ENCODE assay signal across 24 cellular contexts in genomic region chr17:27449541-27449940, GRCh38.
"Had no signal": no experiment of that assay in that cellular context is flagged by ENCODE, and none has a peak within 500 bp of the region (broad histone marks: within the 10 kb centered on the region; RNA-seq: fewer than 3 reads in every experiment).

No MANE protein-coding gene starts in this region.

- H3K9me3 Mint-ChIP-seq: activated naive CD4-positive, alpha-beta T cell treated with anti-CD3 and anti-CD28 coated beads, Interleukin-2, amount 50 U/mL, for 24 hours; activated T-helper 1 cell treated with anti-CD3 and anti-CD28 coated beads, Interleukin-12 subunit alpha, Interleukin-12 subunit beta, Interleukin-2, Interleukin-4 antibody, amounts not matched to agents 30 ng/mL and 10 ng/mL and 1 ng/mL, durations not matched to agents 14 hours and 24 hours and 36 hours; central memory CD8-positive, alpha-beta T cell; effector memory CD8-positive, alpha-beta T cell; memory B cell; nephron progenitor cell; stimulated activated memory B cell treated with anti-CD40 and anti-IgM and Interleukin-4, amounts not matched to agents 10 μg/mL and 1 μg/mL and 100 μg/mL, for 72 hours had no signal

- DNase-seq: activated CD4-positive, alpha-beta T cell treated with anti-CD3 and anti-CD28 coated beads for 1 hour; activated CD4-positive, alpha-beta T cell treated with anti-CD3 and anti-CD28 coated beads, Interleukin-2, amount 50 U/mL, for 1 hour; activated CD8-positive, alpha-beta T cell treated with anti-CD3 and anti-CD28 coated beads, Interleukin-2, amount 10 ng/mL, durations not matched to agents 7 days and 5 days; activated gamma-delta T cell; brain microvascular endothelial cell; effector memory CD8-positive, alpha-beta T cell; heart left ventricle; left colon; mucosa of descending colon; nephron progenitor cell; sigmoid colon; stimulated activated CD4-positive, alpha-beta T cell treated with anti-CD3 and anti-CD28 coated beads, Interleukin-15, amount 100 ng/mL, for 24 hours; upper lobe of left lung had no signal

- H3K27me3 ChIP-seq: brain microvascular endothelial cell, dorsolateral prefrontal cortex, gastroesophageal sphincter, heart left ventricle, sigmoid colon, upper lobe of left lung had no signal

- H3K4me1 Mint-ChIP-seq: activated naive CD4-positive, alpha-beta T cell treated with anti-CD3 and anti-CD28 coated beads, Interleukin-2, amount 50 U/mL, for 24 hours; central memory CD8-positive, alpha-beta T cell had no signal

- ATAC-seq: activated CD8-positive, alpha-beta T cell treated with anti-CD3 and anti-CD28 coated beads, Interleukin-2, amount 10 ng/mL, durations not matched to agents 7 days and 5 days; effector memory CD8-positive, alpha-beta T cell; gastroesophageal sphincter; heart left ventricle; left colon; mucosa of descending colon; stimulated activated memory B cell treated with anti-CD40 and anti-IgM and Interleukin-4, amounts not matched to agents 10 μg/mL and 1 μg/mL and 100 μg/mL, for 72 hours had no signal

- H3K36me3 ChIP-seq: brain microvascular endothelial cell, gastroesophageal sphincter, heart left ventricle, sigmoid colon, thoracic aorta, upper lobe of left lung had no signal

- H3K4me3 Mint-ChIP-seq: activated CD8-positive, alpha-beta T cell treated with anti-CD3 and anti-CD28 coated beads, Interleukin-2, amount 10 ng/mL, durations not matched to agents 7 days and 5 days; activated naive CD4-positive, alpha-beta T cell treated with anti-CD3 and anti-CD28 coated beads, Interleukin-2, amount 50 U/mL, for 24 hours; activated T-helper 1 cell treated with anti-CD3 and anti-CD28 coated beads, Interleukin-12 subunit alpha, Interleukin-12 subunit beta, Interleukin-2, Interleukin-4 antibody, amounts not matched to agents 30 ng/mL and 10 ng/mL and 1 ng/mL, durations not matched to agents 14 hours and 24 hours and 36 hours; central memory CD8-positive, alpha-beta T cell; effector memory CD8-positive, alpha-beta T cell; memory B cell; nephron progenitor cell; stimulated activated memory B cell treated with anti-CD40 and anti-IgM and Interleukin-4, amounts not matched to agents 10 μg/mL and 1 μg/mL and 100 μg/mL, for 72 hours had no signal

- FAIRE-seq: colon, keratinocyte had no signal

- H3K27ac Mint-ChIP-seq: activated CD8-positive, alpha-beta T cell treated with anti-CD3 and anti-CD28 coated beads, Interleukin-2, amount 10 ng/mL, durations not matched to agents 7 days and 5 days; activated naive CD4-positive, alpha-beta T cell treated with anti-CD3 and anti-CD28 coated beads, Interleukin-2, amount 50 U/mL, for 24 hours; activated T-helper 1 cell treated with anti-CD3 and anti-CD28 coated beads, Interleukin-12 subunit alpha, Interleukin-12 subunit beta, Interleukin-2, Interleukin-4 antibody, amounts not matched to agents 30 ng/mL and 10 ng/mL and 1 ng/mL, durations not matched to agents 14 hours and 24 hours and 36 hours; effector memory CD8-positive, alpha-beta T cell; memory B cell; nephron progenitor cell; stimulated activated memory B cell treated with anti-CD40 and anti-IgM and Interleukin-4, amounts not matched to agents 10 μg/mL and 1 μg/mL and 100 μg/mL, for 72 hours had no signal

- H3K9me3 ChIP-seq: gastroesophageal sphincter, heart left ventricle, mucosa of descending colon, sigmoid colon, thoracic aorta, upper lobe of left lung had no signal

- H3K36me3 Mint-ChIP-seq: activated naive CD4-positive, alpha-beta T cell treated with anti-CD3 and anti-CD28 coated beads, Interleukin-2, amount 50 U/mL, for 24 hours; memory B cell; stimulated activated memory B cell treated with anti-CD40 and anti-IgM and Interleukin-4, amounts not matched to agents 10 μg/mL and 1 μg/mL and 100 μg/mL, for 72 hours had no signal

- H3K27ac ChIP-seq: brain microvascular endothelial cell, dorsolateral prefrontal cortex, gastroesophageal sphincter, heart left ventricle, sigmoid colon, thoracic aorta, upper lobe of left lung had no signal

- H3K4me3 ChIP-seq: dorsolateral prefrontal cortex, gastroesophageal sphincter, heart left ventricle, mucosa of descending colon, sigmoid colon, smooth muscle cell, thoracic aorta, upper lobe of left lung had no signal

- H3K27me3 Mint-ChIP-seq: stimulated activated memory B cell treated with anti-CD40 and anti-IgM and Interleukin-4, amounts not matched to agents 10 μg/mL and 1 μg/mL and 100 μg/mL, for 72 hours had no signal

- H3K4me1 ChIP-seq: gastroesophageal sphincter, sigmoid colon, upper lobe of left lung had no signal
